1 cellular context compared by ENCODE assay signal in the genomic region with DNA sequence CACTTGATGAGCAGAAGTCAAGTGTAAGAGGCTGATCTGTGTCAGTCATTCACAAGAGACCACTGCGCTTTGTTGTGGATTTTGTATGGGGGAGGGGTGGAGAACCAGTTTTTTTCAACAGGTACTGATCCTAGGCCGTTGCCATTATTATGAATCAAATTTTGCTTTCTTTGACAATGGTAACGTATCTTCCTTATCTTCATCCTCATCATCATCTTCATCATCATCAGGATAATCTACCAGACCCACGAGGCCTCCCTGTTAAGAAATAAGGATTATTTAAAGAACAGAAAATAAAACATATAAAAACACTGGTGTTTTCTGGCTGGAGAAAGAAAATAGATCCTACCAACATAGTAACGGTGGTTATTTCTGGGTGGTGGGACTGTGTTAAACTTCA.
TF ChIP-seq lines count a peak whose summit lies in the region.

No MANE protein-coding gene starts in this region.

TF ChIP-seq in WTC11, 78 proteins besides CTCF, POLR2A, EP300 and RAD21 (continued from another document):
- no peak for TF ChIP-seq CBFB (CRISPR knock-in tag; IDR thresholded peaks at IDR 0.05; ENCODE audit: low read depth)
- TF ChIP-seq, protein P1, sequence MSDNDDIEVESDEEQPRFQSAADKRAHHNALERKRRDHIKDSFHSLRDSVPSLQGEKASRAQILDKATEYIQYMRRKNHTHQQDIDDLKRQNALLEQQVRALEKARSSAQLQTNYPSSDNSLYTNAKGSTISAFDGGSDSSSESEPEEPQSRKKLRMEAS (CRISPR knock-in tag; IDR thresholded peaks at IDR 0.05): no peak
- TF ChIP-seq CREM (CRISPR knock-in tag; IDR thresholded peaks at IDR 0.05): no peak
- TF ChIP-seq, protein P2, sequence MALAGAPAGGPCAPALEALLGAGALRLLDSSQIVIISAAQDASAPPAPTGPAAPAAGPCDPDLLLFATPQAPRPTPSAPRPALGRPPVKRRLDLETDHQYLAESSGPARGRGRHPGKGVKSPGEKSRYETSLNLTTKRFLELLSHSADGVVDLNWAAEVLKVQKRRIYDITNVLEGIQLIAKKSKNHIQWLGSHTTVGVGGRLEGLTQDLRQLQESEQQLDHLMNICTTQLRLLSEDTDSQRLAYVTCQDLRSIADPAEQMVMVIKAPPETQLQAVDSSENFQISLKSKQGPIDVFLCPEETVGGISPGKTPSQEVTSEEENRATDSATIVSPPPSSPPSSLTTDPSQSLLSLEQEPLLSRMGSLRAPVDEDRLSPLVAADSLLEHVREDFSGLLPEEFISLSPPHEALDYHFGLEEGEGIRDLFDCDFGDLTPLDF (CRISPR knock-in tag; IDR thresholded peaks at IDR 0.05): no peak
